Comparison of ENCODE assay signal across 9 cellular contexts in the genomic region with DNA sequence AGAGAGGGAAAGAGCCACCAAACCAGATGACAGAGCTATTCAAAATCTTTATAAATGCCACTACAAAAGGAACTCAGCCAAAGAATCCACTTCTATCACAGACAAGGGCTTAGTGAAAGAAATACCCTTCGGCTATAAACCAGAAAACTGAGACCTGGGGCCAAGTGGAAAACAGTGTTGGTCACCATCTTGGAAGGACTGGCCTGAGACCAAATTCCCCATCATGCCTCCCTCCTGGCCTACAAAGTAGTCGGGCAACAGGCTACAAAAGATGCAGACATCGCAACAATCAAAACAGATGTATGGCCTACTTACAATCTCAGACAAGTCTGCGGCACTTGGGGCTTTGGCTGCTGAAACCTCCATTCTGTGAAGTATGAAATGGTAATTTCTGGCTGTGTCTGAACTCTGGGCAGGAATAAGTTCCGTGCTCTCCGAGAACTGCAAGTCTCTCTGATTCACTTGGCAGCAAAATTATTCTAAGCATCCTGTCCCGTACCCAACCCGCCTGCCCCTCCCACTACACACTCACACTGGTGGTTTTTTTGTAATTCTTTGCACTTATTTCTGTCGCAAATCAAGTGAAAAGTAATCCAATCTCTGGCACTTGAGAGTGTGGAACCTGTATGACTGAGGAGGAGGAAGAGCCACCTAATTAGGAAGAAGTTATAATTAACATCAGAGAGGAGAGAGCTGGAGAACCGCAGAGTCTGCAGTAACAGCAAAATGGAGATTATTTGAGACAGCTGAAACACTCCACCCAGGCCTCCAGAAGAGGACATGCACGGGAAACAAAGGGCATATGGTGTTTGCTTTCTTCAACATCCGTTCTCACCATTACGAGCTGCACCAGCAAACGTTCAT.
DNase-seq lines count a peak whose midpoint lies in the region; ATAC-seq and TF ChIP-seq lines count a peak whose summit lies in the region.
"Had no signal": no experiment of that assay in that cellular context is flagged by ENCODE, and none has a peak within 500 bp of the region (broad histone marks: within the 10 kb centered on the region; RNA-seq: fewer than 3 reads in every experiment).

No MANE protein-coding gene starts in this region.

- no peaks in the 10 kb centered on the region for H3K9me3 Mint-ChIP-seq in activated CD4-positive, alpha-beta memory T cell treated with anti-CD3 and anti-CD28 coated beads, Interleukin-2, amount 10 ng/mL, durations not matched to agents 7 days and 5 days
- no peaks in the 10 kb centered on the region for H3K9me3 Mint-ChIP-seq in stimulated activated memory B cell treated with anti-CD40 and anti-IgM and Interleukin-4, amounts not matched to agents 10 μg/mL and 1 μg/mL and 100 μg/mL, for 72 hours

- H3K4me3 ChIP-seq in fibroblast of villous mesenchyme (ENCODE audit: low read depth, low read length), result no peak overlapping the region
- H3K4me3 ChIP-seq: A549 had no signal

- POLR2A ChIA-PET in activated CD4-positive, alpha-beta memory T cell treated with anti-CD3 and anti-CD28 coated beads, Interleukin-2, amount 10 ng/mL, durations not matched to agents 7 days and 5 days (lab: Charles Lee), result interaction anchor here (0.6 to 5.6 kb wide), 19 partner anchors 9 to 87 kb away, joined by 3 to 58 read pairs (median 6); no protein-coding TSS in a partner anchor

- no peak for ATAC-seq in stimulated activated memory B cell treated with anti-CD40 and anti-IgM and Interleukin-4, amounts not matched to agents 10 μg/mL and 1 μg/mL and 100 μg/mL, for 72 hours
- ATAC-seq in GM19351 (IDR thresholded peaks at IDR 0.05; ENCODE audit: unreplicated experiment), result no peak
- ATAC-seq: A549 had no signal

- H3K4me3 Mint-ChIP-seq in activated CD4-positive, alpha-beta memory T cell treated with anti-CD3 and anti-CD28 coated beads, Interleukin-2, amount 10 ng/mL, durations not matched to agents 7 days and 5 days, result peak overlapping the region; percentile 90
- H3K4me3 Mint-ChIP-seq in stimulated activated memory B cell treated with anti-CD40 and anti-IgM and Interleukin-4, amounts not matched to agents 10 μg/mL and 1 μg/mL and 100 μg/mL, for 72 hours, result peak overlapping the region; percentile 39

- DNase-seq in NCI-H82 (lab: John Stamatoyannopoulos, UW) (peak; percentile 5), NCI-H82 treated with DMSO at 0.1 percent for 48 hours (lab: John Stamatoyannopoulos, UW; ENCODE audit: unreplicated experiment) (no peak), fibroblast of villous mesenchyme (ENCODE audit: low read depth) (peak; percentile 15), NCI-H187 (lab: John Stamatoyannopoulos, UW) (no peak), GM19238 (ENCODE audit: insufficient read length, low spot score) (no peak)
- DNase-seq in activated CD4-positive, alpha-beta memory T cell treated with anti-CD3 and anti-CD28 coated beads, Interleukin-2, amount 10 ng/mL, durations not matched to agents 7 days and 5 days, result peak; percentile 62

- CTCF ChIA-PET in activated CD4-positive, alpha-beta memory T cell treated with anti-CD3 and anti-CD28 coated beads, Interleukin-2, amount 10 ng/mL, durations not matched to agents 7 days and 5 days (lab: Charles Lee), result no interaction called here

- peaks cover 59% of the 10 kb centered on the region for H3K4me1 Mint-ChIP-seq in activated CD4-positive, alpha-beta memory T cell treated with anti-CD3 and anti-CD28 coated beads, Interleukin-2, amount 10 ng/mL, durations not matched to agents 7 days and 5 days
- peaks cover 60% of the 10 kb centered on the region for H3K4me1 Mint-ChIP-seq in stimulated activated memory B cell treated with anti-CD40 and anti-IgM and Interleukin-4, amounts not matched to agents 10 μg/mL and 1 μg/mL and 100 μg/mL, for 72 hours

- TF ChIP-seq CTCF in fibroblast of villous mesenchyme (IDR thresholded peaks at IDR 0.05; ENCODE audit: insufficient read depth, low read depth, low read length), result no peak

- H3K27ac Mint-ChIP-seq in activated CD4-positive, alpha-beta memory T cell treated with anti-CD3 and anti-CD28 coated beads, Interleukin-2, amount 10 ng/mL, durations not matched to agents 7 days and 5 days, result peak overlapping the region; percentile 98
- peak overlapping the region; percentile 70 for H3K27ac Mint-ChIP-seq in stimulated activated memory B cell treated with anti-CD40 and anti-IgM and Interleukin-4, amounts not matched to agents 10 μg/mL and 1 μg/mL and 100 μg/mL, for 72 hours

- peaks cover 40% of the 10 kb centered on the region for H3K36me3 Mint-ChIP-seq in activated CD4-positive, alpha-beta memory T cell treated with anti-CD3 and anti-CD28 coated beads, Interleukin-2, amount 10 ng/mL, durations not matched to agents 7 days and 5 days (ENCODE audit: low read depth)
- H3K36me3 Mint-ChIP-seq in stimulated activated memory B cell treated with anti-CD40 and anti-IgM and Interleukin-4, amounts not matched to agents 10 μg/mL and 1 μg/mL and 100 μg/mL, for 72 hours, result peaks cover 45% of the 10 kb centered on the region

- H3K27me3 Mint-ChIP-seq in activated CD4-positive, alpha-beta memory T cell treated with anti-CD3 and anti-CD28 coated beads, Interleukin-2, amount 10 ng/mL, durations not matched to agents 7 days and 5 days, result no peaks in the 10 kb centered on the region
- no peaks in the 10 kb centered on the region for H3K27me3 Mint-ChIP-seq in stimulated activated memory B cell treated with anti-CD40 and anti-IgM and Interleukin-4, amounts not matched to agents 10 μg/mL and 1 μg/mL and 100 μg/mL, for 72 hours

Comparison
In these comparisons a context has a peak if more than half of its experiments do, and no peak if none do; other contexts are left out.
1. DNase-seq: peak in NCI-H82 (single experiment), activated CD4-positive, alpha-beta memory T cell treated with anti-CD3 and anti-CD28 coated beads, Interleukin-2, amount 10 ng/mL, durations not matched to agents 7 days and 5 days (single experiment) and fibroblast of villous mesenchyme (single experiment); none in NCI-H82 treated with DMSO at 0.1 percent for 48 hours (single experiment), NCI-H187 (0 of 2) and GM19238 (single experiment).